Comparison of ENCODE assay signal across 9 cellular contexts in genomic region chr10:119680668-119681070, GRCh38. TPM values are rescaled to one million over a fixed set of nuclear protein-coding genes. Genes with fewer than 3 reads are reported as not detected.
DNase-seq lines count a peak whose midpoint lies in the region; ATAC-seq and TF ChIP-seq lines count a peak whose summit lies in the region.
"Had no signal": no experiment of that assay in that cellular context is flagged by ENCODE, and none has a peak within 500 bp of the region (broad histone marks: within the 10 kb centered on the region; RNA-seq: fewer than 3 reads in every experiment).

No MANE protein-coding gene starts in this region.

- H3K18ac ChIP-seq in trophoblast cell (ENCODE audit: low read length) = no peak overlapping the region

- H3K79me2 ChIP-seq in trophoblast cell (ENCODE audit: control insufficient read depth, insufficient read depth, low read length, poor library complexity) = no peaks in the 10 kb centered on the region

- TF ChIP-seq CTCF in coronary artery (IDR thresholded peaks at IDR 0.05) = no peak

- no peak for DNase-seq in activated naive CD4-positive, alpha-beta T cell (lab: John Stamatoyannopoulos, UW)
- DNase-seq in coronary artery (ENCODE audit: low spot score) (no peak), lung microvascular endothelial cell (ENCODE audit: low read depth in 2 of 2) (peak; percentile 51 to 61), aorta (peak in 1 of 2 donors; percentile 61), HT-29 (ENCODE audit: low spot score) (no peak), SKM-1 (lab: John Stamatoyannopoulos, UW; ENCODE audit: unreplicated experiment) (no peak), trophoblast cell (no peak)

- intact Hi-C loops in aorta (cut with DNase I) = loop anchor here (2.0 to 10.0 kb wide), 4 partner anchors 30 to 192 kb away; partner anchors contain the start of genes BAG3 (in 1 of the 2), INPP5F (in 1 of the 2) and MCMBP (in 1 of the 2)

- no peak overlapping the region for H3K4me2 ChIP-seq in trophoblast cell (ENCODE audit: low read length)

- peak; percentile 3 for ATAC-seq in aorta (ENCODE audit: low FRiP score)
- ATAC-seq: stimulated activated effector memory CD8-positive, alpha-beta T cell treated with anti-CD3 and anti-CD28 coated beads, Interleukin-12 subunit alpha, Interleukin-12 subunit beta, amount 100 ng/mL, for 72 hours had no signal

- H3K79me1 ChIP-seq in trophoblast cell (ENCODE audit: low read length) = peaks cover 2% of the 10 kb centered on the region

- no peak overlapping the region for H3K23ac ChIP-seq in trophoblast cell (ENCODE audit: low read length)

- H4K8ac ChIP-seq in trophoblast cell (ENCODE audit: low read depth, low read length) = no peak overlapping the region

- 5 to 9% methylated on average over 9 of the region's 9 CpGs for WGBS in aorta, 2 donors
- no CpG with 5 or more reads among the region's 9 CpGs for WGBS in trophoblast cell (ENCODE audit: extremely low coverage, insufficient coverage, insufficient read length)

- no peaks in the 10 kb centered on the region for H3K9me3 Mint-ChIP-seq in activated naive CD4-positive, alpha-beta T cell treated with anti-CD3 and anti-CD28 coated beads, Interleukin-2, amount 50 U/mL, for 24 hours
- H3K9me3 Mint-ChIP-seq: stimulated activated effector memory CD8-positive, alpha-beta T cell treated with anti-CD3 and anti-CD28 coated beads, Interleukin-12 subunit alpha, Interleukin-12 subunit beta, amount 100 ng/mL, for 72 hours had no signal

- H3K36me3 ChIP-seq in aorta (ENCODE audit: control insufficient read depth in 1 of 2, insufficient read depth in 2 of 2, low read length in 1 of 2) (peaks cover 0 to 7% of the 10 kb centered on the region in 2 donors), trophoblast cell (ENCODE audit: control insufficient read depth in 1 of 2, insufficient read depth in 2 of 2, low read length in 2 of 2) (peaks cover 17 to 19% of the 10 kb centered on the region in 2 experiments)

- no peak overlapping the region for H2AFZ ChIP-seq in trophoblast cell (ENCODE audit: insufficient read depth, low read length, poor library complexity)

- H3K4me3 ChIP-seq in coronary artery = no peak overlapping the region
- H3K4me3 ChIP-seq in aorta (ENCODE audit: low read length in 2 of 2) = no peak overlapping the region
- no peak overlapping the region for H3K4me3 ChIP-seq in trophoblast cell (ENCODE audit: low read depth, low read length)

- no peaks in the 10 kb centered on the region for H3K27me3 ChIP-seq in aorta (ENCODE audit: control insufficient read depth in 1 of 2, insufficient read depth in 2 of 2, low read length in 1 of 2)
- no peaks in the 10 kb centered on the region for H3K27me3 ChIP-seq in trophoblast cell (ENCODE audit: insufficient read depth, low read length)

- no peak overlapping the region for H3K4me3 Mint-ChIP-seq in activated naive CD4-positive, alpha-beta T cell treated with anti-CD3 and anti-CD28 coated beads, Interleukin-2, amount 50 U/mL, for 24 hours
- H3K4me3 Mint-ChIP-seq: stimulated activated effector memory CD8-positive, alpha-beta T cell treated with anti-CD3 and anti-CD28 coated beads, Interleukin-12 subunit alpha, Interleukin-12 subunit beta, amount 100 ng/mL, for 72 hours had no signal

- no peak overlapping the region for H2BK120ac ChIP-seq in trophoblast cell (ENCODE audit: insufficient read depth, low read length, poor library complexity)

- no peak overlapping the region for H4K91ac ChIP-seq in trophoblast cell (ENCODE audit: low read depth, low read length)

- no peak overlapping the region for H3K9ac ChIP-seq in trophoblast cell (ENCODE audit: low read length)

- no peaks in the 10 kb centered on the region for H3K27me3 Mint-ChIP-seq in activated naive CD4-positive, alpha-beta T cell treated with anti-CD3 and anti-CD28 coated beads, Interleukin-2, amount 50 U/mL, for 24 hours

- H3K4me1 ChIP-seq in aorta (ENCODE audit: control insufficient read depth in 1 of 2, insufficient read depth in 2 of 2, low read length in 2 of 2) (peaks cover 0 to 6% of the 10 kb centered on the region in 2 donors), trophoblast cell (ENCODE audit: control insufficient read depth in 1 of 2, insufficient read depth in 2 of 2, low read length in 2 of 2) (peaks cover 7 to 17% of the 10 kb centered on the region in 2 experiments)

- peak overlapping the region; percentile 22 to 71 for H3K27ac ChIP-seq in coronary artery
- peak overlapping the region; percentile 16 to 76 for H3K27ac ChIP-seq in aorta (ENCODE audit: low read depth in 1 of 2, low read length in 2 of 2)
- H3K27ac ChIP-seq in trophoblast cell (ENCODE audit: low read depth, low read length) = no peak overlapping the region

- no peak overlapping the region for H3K14ac ChIP-seq in trophoblast cell (ENCODE audit: low read length)

- peaks cover 28% of the 10 kb centered on the region for H3K4me1 Mint-ChIP-seq in activated naive CD4-positive, alpha-beta T cell treated with anti-CD3 and anti-CD28 coated beads, Interleukin-2, amount 50 U/mL, for 24 hours

- no peak overlapping the region for H2AK5ac ChIP-seq in trophoblast cell (ENCODE audit: low read length)

- no peak overlapping the region for H2BK12ac ChIP-seq in trophoblast cell (ENCODE audit: low read length)

- H3K4ac ChIP-seq in trophoblast cell (ENCODE audit: low read depth, low read length) = no peak overlapping the region

- H3K27ac Mint-ChIP-seq in activated naive CD4-positive, alpha-beta T cell treated with anti-CD3 and anti-CD28 coated beads, Interleukin-2, amount 50 U/mL, for 24 hours = peak overlapping the region; percentile 41
- H3K27ac Mint-ChIP-seq: stimulated activated effector memory CD8-positive, alpha-beta T cell treated with anti-CD3 and anti-CD28 coated beads, Interleukin-12 subunit alpha, Interleukin-12 subunit beta, amount 100 ng/mL, for 72 hours had no signal

- H4K12ac ChIP-seq in trophoblast cell (ENCODE audit: low read depth, low read length) = no peak overlapping the region

- H3K36me3 Mint-ChIP-seq in activated naive CD4-positive, alpha-beta T cell treated with anti-CD3 and anti-CD28 coated beads, Interleukin-2, amount 50 U/mL, for 24 hours = peaks cover 1% of the 10 kb centered on the region

- H3K9me3 ChIP-seq in aorta (ENCODE audit: control insufficient read depth, low read length) = no peaks in the 10 kb centered on the region
- no peaks in the 10 kb centered on the region for H3K9me3 ChIP-seq in trophoblast cell (ENCODE audit: insufficient read depth, low read depth, low read length)

- no peak overlapping the region for H2BK5ac ChIP-seq in trophoblast cell (ENCODE audit: low read depth, low read length, poor library complexity)

RNA-seq across cellular contexts. Expression of gene BAG3, which starts 29.5 kb away (rescaled TPM):
- total RNA-seq in lung microvascular endothelial cell (3.8 and 5.2 TPM in 2 replicates), aorta (10 to 100 TPM; 65.8 to 85.1 TPM)
- 10 to 100 TPM; 16.3 to 26.5 TPM for polyA plus RNA-seq in aorta
- 15.3 and 18.5 TPM in 2 replicates for total RNA-seq in HT-29 (2014; rRNA removed; shearing (Covaris generic))
- 85.0 and 88.8 TPM in 2 replicates for polyA plus RNA-seq in trophoblast cell (2013)

RNA-seq across cellular contexts. Expression of gene INPP5F, which starts 45.2 kb away (rescaled TPM):
- 8.1 and 9.6 TPM in 2 replicates for total RNA-seq in lung microvascular endothelial cell
- 10 to 100 TPM; 23.1 to 23.9 TPM for total RNA-seq in aorta
- polyA plus RNA-seq in aorta = 10 to 100 TPM in 1 of 2 donors, 1 to 10 TPM in 1; 6.9 to 13.4 TPM
- 5.6 and 5.8 TPM in 2 replicates for total RNA-seq in HT-29 (2014; rRNA removed; shearing (Covaris generic))
- 62.9 and 65.6 TPM in 2 replicates for polyA plus RNA-seq in trophoblast cell (2013)

Comparison
In these comparisons a context has a peak if more than half of its experiments do, and no peak if none do; other contexts are left out.
1. DNase-seq: peak in lung microvascular endothelial cell (2 of 2); none in activated naive CD4-positive, alpha-beta T cell (0 of 4), coronary artery (single experiment), HT-29 (single experiment), SKM-1 (single experiment) and trophoblast cell (0 of 2).